Comparison of ENCODE assay signal across 28 cellular contexts in genomic region chr1:228307218-228308023, GRCh38.
DNase-seq lines count a peak whose midpoint lies in the region; ATAC-seq and TF ChIP-seq lines count a peak whose summit lies in the region.
"Had no signal": no experiment of that assay in that cellular context is flagged by ENCODE, and none has a peak within 500 bp of the region (broad histone marks: within the 10 kb centered on the region; RNA-seq: fewer than 3 reads in every experiment).

No MANE protein-coding gene starts in this region.

- DNase-seq in cardiac septum (ENCODE audit: low spot score) (peak; percentile 70), Right ventricle myocardium inferior (ENCODE audit: missing footprints) (no peak), activated B cell treated with CpG ODN at 0.5 μM for 24 hours (peak; percentile 13), left lung (peak; percentile 19 to 65), testis (peak; percentile 12)
- DNase-seq: activated CD4-positive, alpha-beta memory T cell treated with anti-CD3 and anti-CD28 coated beads for 36 hours; activated naive CD8-positive, alpha-beta T cell treated with anti-CD3 and anti-CD28 coated beads for 36 hours; activated T-cell treated with anti-CD3 and anti-CD28 coated beads, Interleukin-2, amount 50 U/mL, for 72 hours; dermis blood vessel endothelial cell; DMS153; GDM1; kidney glomerular epithelial cell; midbrain; NCI-H2227 treated with DMSO at 0.1 percent for 48 hours; NCI-H82; OCI-M1; SHP77 treated with DMSO at 0.1 percent for 48 hours; stimulated activated naive B cell treated with anti-CD40 and anti-IgM and Interleukin-4, amounts not matched to agents 10 μg/mL and 1 μg/mL and 100 μg/mL, for 72 hours; SW 1271; thyroid gland had no signal

- H3K36me3 ChIP-seq in left lung (peaks cover 0 to 11% of the 10 kb centered on the region in 2 donors), testis (ENCODE audit: low read depth, missing control alignments) (no peaks in the 10 kb centered on the region)
- H3K36me3 ChIP-seq: HAP-1, thyroid gland had no signal

- H3K27me3 Mint-ChIP-seq in activated B cell treated with CpG ODN at 0.5 μM for 24 hours: no peaks in the 10 kb centered on the region
- H3K27me3 Mint-ChIP-seq: activated CD4-positive, alpha-beta memory T cell treated with anti-CD3 and anti-CD28 coated beads for 36 hours; activated naive CD8-positive, alpha-beta T cell treated with anti-CD3 and anti-CD28 coated beads for 36 hours; brain; CD8-positive, alpha-beta memory T cell; progenitor cell of endocrine pancreas; stimulated activated naive B cell treated with anti-CD40 and anti-IgM and Interleukin-4, amounts not matched to agents 10 μg/mL and 1 μg/mL and 100 μg/mL, for 72 hours had no signal

- no peak for TF ChIP-seq POLR2A in testis (IDR thresholded peaks at IDR 0.05)

- CTCF ChIA-PET in activated B cell treated with CpG ODN at 0.5 μM for 24 hours (lab: Charles Lee): no interaction called here

- TF ChIP-seq CTCF in activated B cell treated with CpG ODN at 0.5 μM for 24 hours (IDR thresholded peaks at IDR 0.05) (no peak), left lung (IDR thresholded peaks at IDR 0.05) (no peak), testis (IDR thresholded peaks at IDR 0.05) (no peak)

- no peak overlapping the region for H3K4me3 ChIP-seq in left lung
- no peak overlapping the region for H3K4me3 ChIP-seq in testis
- H3K4me3 ChIP-seq: HAP-1, thyroid gland had no signal

- intact Hi-C loops in cardiac septum (cut with DNase I): no loop called here
- intact Hi-C loops in Right ventricle myocardium inferior (cut with DNase I): no loop called here
- intact Hi-C loops in activated B cell treated with CpG ODN at 0.5 μM for 24 hours (cut with micrococcal nuclease): no loop called here
- intact Hi-C loops in left lung (cut with DNase I): no loop called here
- intact Hi-C loops in testis (cut with DNase I; ENCODE audit: low total_unique reads): no loop called here

- H3K9me3 ChIP-seq in left lung (peaks cover 0 to 27% of the 10 kb centered on the region in 2 donors), testis (no peaks in the 10 kb centered on the region)
- H3K9me3 ChIP-seq: thyroid gland had no signal

- 60 to 71% methylated on average over 10 to 22 of the region's 22 CpGs for WGBS in testis, 2 donors

- H3K9me3 Mint-ChIP-seq in activated B cell treated with CpG ODN at 0.5 μM for 24 hours: peaks cover 12% of the 10 kb centered on the region

- H3K27ac ChIP-seq in left lung: no peak overlapping the region
- no peak overlapping the region for H3K27ac ChIP-seq in testis
- H3K27ac ChIP-seq: KMS-11, thyroid gland had no signal

- no peaks in the 10 kb centered on the region for H3K27me3 ChIP-seq in left lung
- H3K27me3 ChIP-seq in testis: no peaks in the 10 kb centered on the region
- H3K27me3 ChIP-seq: thyroid gland had no signal

- no peak for ATAC-seq in Right ventricle myocardium inferior
- no peak for ATAC-seq in activated B cell treated with CpG ODN at 0.5 μM for 24 hours (ENCODE audit: low read depth)
- no peak for ATAC-seq in left lung
- no peak for ATAC-seq in HG02588 (IDR thresholded peaks at IDR 0.05; ENCODE audit: unreplicated experiment)
- no peak for ATAC-seq in GM21528 (IDR thresholded peaks at IDR 0.05; ENCODE audit: low FRiP score, unreplicated experiment)
- ATAC-seq: activated T-cell treated with anti-CD3 and anti-CD28 coated beads, Interleukin-2, amount 50 U/mL, for 72 hours; stimulated activated naive B cell treated with anti-CD40 and anti-IgM and Interleukin-4, amounts not matched to agents 10 μg/mL and 1 μg/mL and 100 μg/mL, for 72 hours had no signal

- no peak overlapping the region for H3K4me3 Mint-ChIP-seq in activated B cell treated with CpG ODN at 0.5 μM for 24 hours
- H3K4me3 Mint-ChIP-seq: activated CD4-positive, alpha-beta memory T cell treated with anti-CD3 and anti-CD28 coated beads for 36 hours; activated naive CD8-positive, alpha-beta T cell treated with anti-CD3 and anti-CD28 coated beads for 36 hours; activated T-cell treated with anti-CD3 and anti-CD28 coated beads, Interleukin-2, amount 50 U/mL, for 72 hours; brain; nephron; stimulated activated naive B cell treated with anti-CD40 and anti-IgM and Interleukin-4, amounts not matched to agents 10 μg/mL and 1 μg/mL and 100 μg/mL, for 72 hours had no signal

- H3K4me1 ChIP-seq in left lung (no peaks in the 10 kb centered on the region), testis (no peaks in the 10 kb centered on the region)
- H3K4me1 ChIP-seq: HAP-1, thyroid gland had no signal

- no peaks in the 10 kb centered on the region for H3K4me1 Mint-ChIP-seq in activated B cell treated with CpG ODN at 0.5 μM for 24 hours
- H3K4me1 Mint-ChIP-seq: activated naive CD8-positive, alpha-beta T cell treated with anti-CD3 and anti-CD28 coated beads for 36 hours; brain; CD8-positive, alpha-beta memory T cell; nephron; stimulated activated naive B cell treated with anti-CD40 and anti-IgM and Interleukin-4, amounts not matched to agents 10 μg/mL and 1 μg/mL and 100 μg/mL, for 72 hours had no signal

- no peak overlapping the region for H3K27ac Mint-ChIP-seq in activated B cell treated with CpG ODN at 0.5 μM for 24 hours
- H3K27ac Mint-ChIP-seq: activated CD4-positive, alpha-beta memory T cell treated with anti-CD3 and anti-CD28 coated beads for 36 hours; activated naive CD8-positive, alpha-beta T cell treated with anti-CD3 and anti-CD28 coated beads for 36 hours; activated T-cell treated with anti-CD3 and anti-CD28 coated beads, Interleukin-2, amount 50 U/mL, for 72 hours; CD8-positive, alpha-beta memory T cell; nephron; progenitor cell of endocrine pancreas; stimulated activated naive B cell treated with anti-CD40 and anti-IgM and Interleukin-4, amounts not matched to agents 10 μg/mL and 1 μg/mL and 100 μg/mL, for 72 hours had no signal

- POLR2A ChIA-PET in activated B cell treated with CpG ODN at 0.5 μM for 24 hours (lab: Charles Lee): no interaction called here

- H3K36me3 Mint-ChIP-seq in activated B cell treated with CpG ODN at 0.5 μM for 24 hours (ENCODE audit: low read depth): peaks cover 4% of the 10 kb centered on the region
